ENCODE assay signal across 1 cellular context in the genomic region with DNA sequence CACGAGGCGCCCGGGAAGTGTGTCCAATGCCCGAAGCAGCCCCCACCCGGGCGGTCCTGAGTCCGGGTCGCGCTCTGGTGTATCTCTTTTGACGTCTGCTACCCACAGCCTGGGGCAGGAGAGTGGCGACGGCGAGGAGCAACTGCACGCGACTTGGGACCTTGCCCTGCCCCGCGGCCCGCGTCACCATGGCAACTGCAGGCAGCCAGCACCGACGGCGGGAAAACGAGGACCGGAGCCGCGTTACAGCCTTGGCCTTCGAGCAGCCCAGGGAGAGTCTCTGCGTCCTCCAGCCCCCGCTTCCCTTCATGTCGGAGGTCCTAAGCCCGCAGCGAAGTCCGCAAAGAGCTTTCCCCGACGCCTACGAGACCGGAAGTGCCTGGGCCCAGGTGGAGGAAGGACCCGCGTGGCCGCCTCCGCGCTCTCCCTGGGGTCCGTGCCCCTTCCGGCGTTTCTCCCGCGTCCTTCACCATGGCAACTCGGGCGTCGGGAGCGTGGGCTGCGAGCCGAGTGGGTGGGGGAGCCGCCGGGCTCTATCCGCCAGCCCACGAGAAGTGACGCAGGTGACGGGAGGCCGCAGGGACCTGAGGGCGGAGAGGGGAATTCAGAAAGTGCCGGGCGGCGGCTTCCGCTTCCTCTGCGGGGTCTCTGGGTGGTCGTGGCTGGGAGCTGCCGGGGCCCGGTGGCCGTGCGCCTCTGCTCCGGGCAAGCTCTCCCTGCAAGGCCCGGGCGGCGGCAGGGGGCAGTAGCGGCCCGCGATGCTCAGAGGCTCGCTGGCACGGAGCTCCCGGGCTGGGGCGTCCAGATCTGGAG.
TF ChIP-seq lines count a peak whose summit lies in the region.

No MANE protein-coding gene starts in this region.

TF ChIP-seq in HepG2, 621 proteins besides CTCF, POLR2A, EP300 and RAD21 (continued from another document and continues in another):
- TF ChIP-seq ARID4A (CRISPR knock-in tag; IDR thresholded peaks at IDR 0.05; ENCODE audit: borderline replicate concordance) (peak; percentile 83), DR1 (CRISPR knock-in tag; IDR thresholded peaks at IDR 0.05) (no peak), ZNF891 (CRISPR knock-in tag; IDR thresholded peaks at IDR 0.05) (peak; percentile 86; the same call in 1 of the 2 replicates), NR2F1 (CRISPR knock-in tag; IDR thresholded peaks at IDR 0.05) (no peak), HCFC1 (IDR thresholded peaks at IDR 0.05; ENCODE audit: low read depth, low read length) (peak; percentile 22; the same call in 1 of the 2 replicates), ZNF335 (CRISPR knock-in tag; IDR thresholded peaks at IDR 0.05) (no peak), PRMT3 (CRISPR knock-in tag; IDR thresholded peaks at IDR 0.05; ENCODE audit: borderline replicate concordance, low read depth) (no peak), ZNF83 (CRISPR knock-in tag; IDR thresholded peaks at IDR 0.05; ENCODE audit: borderline replicate concordance) (no peak), SCMH1 (CRISPR knock-in tag; IDR thresholded peaks at IDR 0.05; ENCODE audit: borderline replicate concordance) (no peak), SP4 (CRISPR knock-in tag; IDR thresholded peaks at IDR 0.05) (no peak), FOXK1 (CRISPR knock-in tag; IDR thresholded peaks at IDR 0.05; ENCODE audit: borderline replicate concordance, low read depth) (peak; percentile 48; the same call in 1 of the 2 replicates), LCORL (IDR thresholded peaks at IDR 0.05) (no peak), LCORL (CRISPR knock-in tag; IDR thresholded peaks at IDR 0.05) (peak; percentile 67), RCOR2 (CRISPR knock-in tag; IDR thresholded peaks at IDR 0.05) (no peak), KDM5A (IDR thresholded peaks at IDR 0.05; ENCODE audit: borderline replicate concordance, low read length) (no peak), PRPF4 (IDR thresholded peaks at IDR 0.05; ENCODE audit: low read depth, low read length, poor library complexity, severe bottlenecking) (no peak), ZC3H4 (CRISPR knock-in tag; IDR thresholded peaks at IDR 0.05; ENCODE audit: borderline replicate concordance) (no peak), TBL1XR1 (IDR thresholded peaks at IDR 0.05; ENCODE audit: borderline replicate concordance, low read length, partially characterized antibody) (no peak), CENPBD1 (CRISPR knock-in tag; IDR thresholded peaks at IDR 0.05; ENCODE audit: borderline replicate concordance, low read depth) (no peak), BRCA1 (CRISPR knock-in tag; IDR thresholded peaks at IDR 0.05) (no peak), RBAK (CRISPR knock-in tag; IDR thresholded peaks at IDR 0.05) (no peak), ZNF790 (CRISPR knock-in tag; IDR thresholded peaks at IDR 0.05; ENCODE audit: borderline replicate concordance) (peak; percentile 52; the same call in 1 of the 2 replicates), ZMYM3 (CRISPR knock-in tag; IDR thresholded peaks at IDR 0.05) (no peak), ZBTB21 (CRISPR knock-in tag; IDR thresholded peaks at IDR 0.05) (no peak; the same call in 1 of the 2 replicates), HNRNPUL1 (IDR thresholded peaks at IDR 0.05; ENCODE audit: low read depth, low read length) (no peak), ZHX2 (IDR thresholded peaks at IDR 0.05; ENCODE audit: low read depth) (no peak), ZHX2 (CRISPR knock-in tag; IDR thresholded peaks at IDR 0.05; ENCODE audit: borderline replicate concordance) (no peak), MAFG (CRISPR knock-in tag; IDR thresholded peaks at IDR 0.05) (peak; percentile 31; the same call in 1 of the 2 replicates), ZNF678 (CRISPR knock-in tag; IDR thresholded peaks at IDR 0.05) (no peak; the same call in 1 of the 2 replicates), MAFF (IDR thresholded peaks at IDR 0.05; ENCODE audit: low read depth, low read length) (no peak), ZNF138 (CRISPR knock-in tag; IDR thresholded peaks at IDR 0.05; ENCODE audit: low read depth) (peak; percentile 52; the same call in 1 of the 2 replicates)
- TF ChIP-seq, protein P1, sequence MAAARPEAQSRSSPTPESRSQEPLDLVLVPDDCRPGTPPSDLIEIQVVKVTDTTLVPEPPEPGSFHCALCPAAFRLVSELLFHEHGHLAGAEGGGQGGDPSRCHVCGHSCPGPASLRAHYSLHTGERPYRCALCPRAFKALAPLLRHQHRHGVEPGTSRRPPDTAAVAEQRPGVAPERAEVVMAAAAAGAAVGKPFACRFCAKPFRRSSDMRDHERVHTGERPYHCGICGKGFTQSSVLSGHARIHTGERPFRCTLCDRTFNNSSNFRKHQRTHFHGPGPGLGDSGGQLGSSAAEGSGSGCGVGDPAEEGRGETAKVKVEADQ (CRISPR knock-in tag; IDR thresholded peaks at IDR 0.05; ENCODE audit: borderline replicate concordance) = no peak
- TF ChIP-seq, protein P2, sequence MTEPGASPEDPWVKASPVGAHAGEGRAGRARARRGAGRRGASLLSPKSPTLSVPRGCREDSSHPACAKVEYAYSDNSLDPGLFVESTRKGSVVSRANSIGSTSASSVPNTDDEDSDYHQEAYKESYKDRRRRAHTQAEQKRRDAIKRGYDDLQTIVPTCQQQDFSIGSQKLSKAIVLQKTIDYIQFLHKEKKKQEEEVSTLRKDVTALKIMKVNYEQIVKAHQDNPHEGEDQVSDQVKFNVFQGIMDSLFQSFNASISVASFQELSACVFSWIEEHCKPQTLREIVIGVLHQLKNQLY (CRISPR knock-in tag; IDR thresholded peaks at IDR 0.05) = no peak
- TF ChIP-seq, protein P3, sequence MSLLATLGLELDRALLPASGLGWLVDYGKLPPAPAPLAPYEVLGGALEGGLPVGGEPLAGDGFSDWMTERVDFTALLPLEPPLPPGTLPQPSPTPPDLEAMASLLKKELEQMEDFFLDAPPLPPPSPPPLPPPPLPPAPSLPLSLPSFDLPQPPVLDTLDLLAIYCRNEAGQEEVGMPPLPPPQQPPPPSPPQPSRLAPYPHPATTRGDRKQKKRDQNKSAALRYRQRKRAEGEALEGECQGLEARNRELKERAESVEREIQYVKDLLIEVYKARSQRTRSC (CRISPR knock-in tag; IDR thresholded peaks at IDR 0.05; ENCODE audit: low read depth) = no peak
- TF ChIP-seq, protein P4, sequence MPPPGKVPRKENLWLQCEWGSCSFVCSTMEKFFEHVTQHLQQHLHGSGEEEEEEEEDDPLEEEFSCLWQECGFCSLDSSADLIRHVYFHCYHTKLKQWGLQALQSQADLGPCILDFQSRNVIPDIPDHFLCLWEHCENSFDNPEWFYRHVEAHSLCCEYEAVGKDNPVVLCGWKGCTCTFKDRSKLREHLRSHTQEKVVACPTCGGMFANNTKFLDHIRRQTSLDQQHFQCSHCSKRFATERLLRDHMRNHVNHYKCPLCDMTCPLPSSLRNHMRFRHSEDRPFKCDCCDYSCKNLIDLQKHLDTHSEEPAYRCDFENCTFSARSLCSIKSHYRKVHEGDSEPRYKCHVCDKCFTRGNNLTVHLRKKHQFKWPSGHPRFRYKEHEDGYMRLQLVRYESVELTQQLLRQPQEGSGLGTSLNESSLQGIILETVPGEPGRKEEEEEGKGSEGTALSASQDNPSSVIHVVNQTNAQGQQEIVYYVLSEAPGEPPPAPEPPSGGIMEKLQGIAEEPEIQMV (CRISPR knock-in tag; IDR thresholded peaks at IDR 0.05; ENCODE audit: low read depth) = 0 out of 2 replicates have a peak, but pooled peaks have one; percentile 42
- TF ChIP-seq, protein P5, sequence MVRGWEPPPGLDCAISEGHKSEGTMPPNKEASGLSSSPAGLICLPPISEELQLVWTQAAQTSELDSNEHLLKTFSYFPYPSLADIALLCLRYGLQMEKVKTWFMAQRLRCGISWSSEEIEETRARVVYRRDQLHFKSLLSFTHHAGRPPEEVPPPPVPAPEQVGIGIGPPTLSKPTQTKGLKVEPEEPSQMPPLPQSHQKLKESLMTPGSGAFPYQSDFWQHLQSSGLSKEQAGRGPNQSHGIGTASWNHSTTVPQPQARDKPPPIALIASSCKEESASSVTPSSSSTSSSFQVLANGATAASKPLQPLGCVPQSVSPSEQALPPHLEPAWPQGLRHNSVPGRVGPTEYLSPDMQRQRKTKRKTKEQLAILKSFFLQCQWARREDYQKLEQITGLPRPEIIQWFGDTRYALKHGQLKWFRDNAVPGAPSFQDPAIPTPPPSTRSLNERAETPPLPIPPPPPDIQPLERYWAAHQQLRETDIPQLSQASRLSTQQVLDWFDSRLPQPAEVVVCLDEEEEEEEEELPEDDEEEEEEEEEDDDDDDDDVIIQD (CRISPR knock-in tag; IDR thresholded peaks at IDR 0.05; ENCODE audit: low read depth) = 0 out of 2 replicates have a peak, but pooled peaks have one; percentile 24
- TF ChIP-seq, protein P6, sequence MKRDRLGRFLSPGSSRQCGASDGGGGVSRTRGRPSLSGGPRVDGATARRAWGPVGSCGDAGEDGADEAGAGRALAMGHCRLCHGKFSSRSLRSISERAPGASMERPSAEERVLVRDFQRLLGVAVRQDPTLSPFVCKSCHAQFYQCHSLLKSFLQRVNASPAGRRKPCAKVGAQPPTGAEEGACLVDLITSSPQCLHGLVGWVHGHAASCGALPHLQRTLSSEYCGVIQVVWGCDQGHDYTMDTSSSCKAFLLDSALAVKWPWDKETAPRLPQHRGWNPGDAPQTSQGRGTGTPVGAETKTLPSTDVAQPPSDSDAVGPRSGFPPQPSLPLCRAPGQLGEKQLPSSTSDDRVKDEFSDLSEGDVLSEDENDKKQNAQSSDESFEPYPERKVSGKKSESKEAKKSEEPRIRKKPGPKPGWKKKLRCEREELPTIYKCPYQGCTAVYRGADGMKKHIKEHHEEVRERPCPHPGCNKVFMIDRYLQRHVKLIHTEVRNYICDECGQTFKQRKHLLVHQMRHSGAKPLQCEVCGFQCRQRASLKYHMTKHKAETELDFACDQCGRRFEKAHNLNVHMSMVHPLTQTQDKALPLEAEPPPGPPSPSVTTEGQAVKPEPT (CRISPR knock-in tag; IDR thresholded peaks at IDR 0.05; ENCODE audit: low read depth) = peak; percentile 73; the same call in 1 of the 2 replicates
